Comparison of ENCODE assay signal across 1 cellular context in genomic region chr2:210171309-210172218, GRCh38.
TF ChIP-seq lines count a peak whose summit lies in the region.

A gene with protein sequence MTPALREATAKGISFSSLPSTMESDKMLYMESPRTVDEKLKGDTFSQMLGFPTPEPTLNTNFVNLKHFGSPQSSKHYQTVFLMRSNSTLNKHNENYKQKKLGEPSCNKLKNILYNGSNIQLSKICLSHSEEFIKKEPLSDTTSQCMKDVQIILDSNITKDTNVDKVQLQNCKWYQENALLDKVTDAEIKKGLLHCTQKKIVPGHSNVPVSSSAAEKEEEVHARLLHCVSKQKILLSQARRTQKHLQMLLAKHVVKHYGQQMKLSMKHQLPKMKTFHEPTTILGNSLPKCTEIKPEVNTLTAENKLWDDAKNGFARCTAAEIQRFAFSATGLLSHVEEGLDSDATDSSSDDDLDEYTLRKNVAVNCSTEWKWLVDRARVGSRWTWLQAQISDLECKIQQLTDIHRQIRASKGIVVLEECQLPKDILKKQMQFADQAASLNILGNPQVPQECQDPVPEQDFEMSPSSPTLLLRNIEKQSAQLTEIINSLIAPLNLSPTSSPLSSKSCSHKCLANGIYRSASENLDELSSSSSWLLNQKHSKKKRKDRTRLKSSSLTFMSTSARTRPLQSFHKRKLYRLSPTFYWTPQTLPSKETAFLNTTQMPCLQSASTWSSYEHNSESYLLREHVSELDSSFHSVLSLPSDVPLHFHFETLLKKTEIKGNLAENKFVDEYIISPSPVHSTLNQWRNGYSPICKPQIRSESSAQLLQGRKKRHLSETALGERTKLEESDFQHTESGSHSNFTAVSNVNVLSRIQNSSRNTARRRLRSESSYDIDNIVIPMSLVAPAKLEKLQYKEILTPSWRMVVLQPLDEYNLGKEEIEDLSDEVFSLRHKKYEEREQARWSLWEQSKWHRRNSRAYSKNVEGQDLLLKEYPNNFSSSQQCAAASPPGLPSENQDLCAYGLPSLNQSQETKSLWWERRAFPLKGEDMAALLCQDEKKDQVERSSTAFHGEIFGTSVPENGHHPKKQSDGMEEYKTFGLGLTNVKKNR (minus strand): TSS chr2:210171409. CDS start chr2:210154582, 16,827 bp downstream.

TF ChIP-seq in WTC11, 78 proteins besides CTCF, POLR2A, EP300 and RAD21 (continued from another document):
- TF ChIP-seq, protein P1, sequence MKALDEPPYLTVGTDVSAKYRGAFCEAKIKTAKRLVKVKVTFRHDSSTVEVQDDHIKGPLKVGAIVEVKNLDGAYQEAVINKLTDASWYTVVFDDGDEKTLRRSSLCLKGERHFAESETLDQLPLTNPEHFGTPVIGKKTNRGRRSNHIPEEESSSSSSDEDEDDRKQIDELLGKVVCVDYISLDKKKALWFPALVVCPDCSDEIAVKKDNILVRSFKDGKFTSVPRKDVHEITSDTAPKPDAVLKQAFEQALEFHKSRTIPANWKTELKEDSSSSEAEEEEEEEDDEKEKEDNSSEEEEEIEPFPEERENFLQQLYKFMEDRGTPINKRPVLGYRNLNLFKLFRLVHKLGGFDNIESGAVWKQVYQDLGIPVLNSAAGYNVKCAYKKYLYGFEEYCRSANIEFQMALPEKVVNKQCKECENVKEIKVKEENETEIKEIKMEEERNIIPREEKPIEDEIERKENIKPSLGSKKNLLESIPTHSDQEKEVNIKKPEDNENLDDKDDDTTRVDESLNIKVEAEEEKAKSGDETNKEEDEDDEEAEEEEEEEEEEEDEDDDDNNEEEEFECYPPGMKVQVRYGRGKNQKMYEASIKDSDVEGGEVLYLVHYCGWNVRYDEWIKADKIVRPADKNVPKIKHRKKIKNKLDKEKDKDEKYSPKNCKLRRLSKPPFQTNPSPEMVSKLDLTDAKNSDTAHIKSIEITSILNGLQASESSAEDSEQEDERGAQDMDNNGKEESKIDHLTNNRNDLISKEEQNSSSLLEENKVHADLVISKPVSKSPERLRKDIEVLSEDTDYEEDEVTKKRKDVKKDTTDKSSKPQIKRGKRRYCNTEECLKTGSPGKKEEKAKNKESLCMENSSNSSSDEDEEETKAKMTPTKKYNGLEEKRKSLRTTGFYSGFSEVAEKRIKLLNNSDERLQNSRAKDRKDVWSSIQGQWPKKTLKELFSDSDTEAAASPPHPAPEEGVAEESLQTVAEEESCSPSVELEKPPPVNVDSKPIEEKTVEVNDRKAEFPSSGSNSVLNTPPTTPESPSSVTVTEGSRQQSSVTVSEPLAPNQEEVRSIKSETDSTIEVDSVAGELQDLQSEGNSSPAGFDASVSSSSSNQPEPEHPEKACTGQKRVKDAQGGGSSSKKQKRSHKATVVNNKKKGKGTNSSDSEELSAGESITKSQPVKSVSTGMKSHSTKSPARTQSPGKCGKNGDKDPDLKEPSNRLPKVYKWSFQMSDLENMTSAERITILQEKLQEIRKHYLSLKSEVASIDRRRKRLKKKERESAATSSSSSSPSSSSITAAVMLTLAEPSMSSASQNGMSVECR (CRISPR knock-in tag; IDR thresholded peaks at IDR 0.05; ENCODE audit: borderline replicate concordance): peak; percentile 54; the same call in 1 of the 2 replicates
- TF ChIP-seq FOXP1 (CRISPR knock-in tag; IDR thresholded peaks at IDR 0.05; ENCODE audit: borderline replicate concordance) (no peak; the same call in 1 of the 2 replicates), SMAD3 (CRISPR knock-in tag; IDR thresholded peaks at IDR 0.05; ENCODE audit: borderline replicate concordance) (no peak; the same call in 1 of the 2 replicates), E2F5 (CRISPR knock-in tag; IDR thresholded peaks at IDR 0.05) (0 out of 2 replicates have a peak, but pooled peaks have one; percentile 19), PRDM15 (CRISPR knock-in tag; IDR thresholded peaks at IDR 0.05) (peak; percentile 97), CBFB (CRISPR knock-in tag; IDR thresholded peaks at IDR 0.05; ENCODE audit: low read depth) (no peak), USF1 (CRISPR knock-in tag; IDR thresholded peaks at IDR 0.05) (no peak), NR1H2 (CRISPR knock-in tag; IDR thresholded peaks at IDR 0.05) (no peak), NFATC4 (CRISPR knock-in tag; IDR thresholded peaks at IDR 0.05) (no peak), E2F1 (CRISPR knock-in tag; IDR thresholded peaks at IDR 0.05) (no peak), FOXK1 (CRISPR knock-in tag; IDR thresholded peaks at IDR 0.05) (0 out of 2 replicates have a peak, but pooled peaks have one; percentile 24), TP53 (CRISPR knock-in tag; IDR thresholded peaks at IDR 0.05) (no peak), ZNF671 (CRISPR knock-in tag; IDR thresholded peaks at IDR 0.05) (no peak), TEAD1 (CRISPR knock-in tag; IDR thresholded peaks at IDR 0.05) (no peak)
- TF ChIP-seq, protein P2, sequence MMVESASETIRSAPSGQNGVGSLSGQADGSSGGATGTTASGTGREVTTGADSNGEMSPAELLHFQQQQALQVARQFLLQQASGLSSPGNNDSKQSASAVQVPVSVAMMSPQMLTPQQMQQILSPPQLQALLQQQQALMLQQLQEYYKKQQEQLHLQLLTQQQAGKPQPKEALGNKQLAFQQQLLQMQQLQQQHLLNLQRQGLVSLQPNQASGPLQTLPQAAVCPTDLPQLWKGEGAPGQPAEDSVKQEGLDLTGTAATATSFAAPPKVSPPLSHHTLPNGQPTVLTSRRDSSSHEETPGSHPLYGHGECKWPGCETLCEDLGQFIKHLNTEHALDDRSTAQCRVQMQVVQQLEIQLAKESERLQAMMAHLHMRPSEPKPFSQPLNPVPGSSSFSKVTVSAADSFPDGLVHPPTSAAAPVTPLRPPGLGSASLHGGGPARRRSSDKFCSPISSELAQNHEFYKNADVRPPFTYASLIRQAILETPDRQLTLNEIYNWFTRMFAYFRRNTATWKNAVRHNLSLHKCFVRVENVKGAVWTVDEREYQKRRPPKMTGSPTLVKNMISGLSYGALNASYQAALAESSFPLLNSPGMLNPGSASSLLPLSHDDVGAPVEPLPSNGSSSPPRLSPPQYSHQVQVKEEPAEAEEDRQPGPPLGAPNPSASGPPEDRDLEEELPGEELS (CRISPR knock-in tag; IDR thresholded peaks at IDR 0.05): no peak; the same call in 1 of the 2 replicates
- TF ChIP-seq, protein P3, sequence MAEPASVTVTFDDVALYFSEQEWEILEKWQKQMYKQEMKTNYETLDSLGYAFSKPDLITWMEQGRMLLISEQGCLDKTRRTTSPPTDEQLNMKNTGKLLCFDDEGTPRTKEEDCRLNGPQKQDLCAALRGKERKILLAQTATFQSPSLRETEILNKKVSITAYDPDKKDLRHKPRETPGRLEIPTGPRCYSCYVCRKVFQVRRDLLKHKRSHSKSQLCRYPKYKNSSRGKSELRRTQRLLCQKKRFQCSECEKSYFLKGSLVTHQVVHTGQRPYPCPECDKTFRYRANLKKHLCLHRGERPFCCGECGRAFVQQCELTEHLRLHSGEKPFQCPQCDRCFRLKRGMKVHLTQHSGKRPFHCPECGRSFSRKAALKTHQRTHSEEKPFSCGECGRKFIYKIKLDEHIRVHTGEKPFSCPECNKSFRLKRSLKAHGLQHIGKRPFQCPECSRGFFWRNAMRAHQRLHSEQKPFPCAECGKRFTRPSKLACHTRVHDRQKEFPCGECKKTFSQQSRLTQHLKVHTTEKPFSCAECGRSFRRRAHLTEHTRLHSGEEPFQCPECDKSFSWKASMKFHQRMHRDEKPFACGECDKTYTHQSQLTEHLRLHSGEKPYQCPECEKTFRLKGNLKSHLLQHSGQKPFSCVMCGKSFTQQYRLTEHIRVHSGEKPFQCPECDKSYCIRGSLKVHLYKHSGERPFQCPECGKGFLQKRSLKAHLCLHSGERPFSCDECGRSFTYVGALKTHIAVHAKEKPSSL (CRISPR knock-in tag; conservative IDR thresholded peaks at IDR 0.05): no peak
- TF ChIP-seq, protein P4, sequence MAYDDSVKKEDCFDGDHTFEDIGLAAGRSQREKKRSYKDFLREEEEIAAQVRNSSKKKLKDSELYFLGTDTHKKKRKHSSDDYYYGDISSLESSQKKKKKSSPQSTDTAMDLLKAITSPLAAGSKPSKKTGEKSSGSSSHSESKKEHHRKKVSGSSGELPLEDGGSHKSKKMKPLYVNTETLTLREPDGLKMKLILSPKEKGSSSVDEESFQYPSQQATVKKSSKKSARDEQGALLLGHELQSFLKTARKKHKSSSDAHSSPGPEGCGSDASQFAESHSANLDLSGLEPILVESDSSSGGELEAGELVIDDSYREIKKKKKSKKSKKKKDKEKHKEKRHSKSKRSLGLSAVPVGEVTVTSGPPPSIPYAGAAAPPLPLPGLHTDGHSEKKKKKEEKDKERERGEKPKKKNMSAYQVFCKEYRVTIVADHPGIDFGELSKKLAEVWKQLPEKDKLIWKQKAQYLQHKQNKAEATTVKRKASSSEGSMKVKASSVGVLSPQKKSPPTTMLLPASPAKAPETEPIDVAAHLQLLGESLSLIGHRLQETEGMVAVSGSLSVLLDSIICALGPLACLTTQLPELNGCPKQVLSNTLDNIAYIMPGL (CRISPR knock-in tag; IDR thresholded peaks at IDR 0.05): no peak
- TF ChIP-seq, protein P5, sequence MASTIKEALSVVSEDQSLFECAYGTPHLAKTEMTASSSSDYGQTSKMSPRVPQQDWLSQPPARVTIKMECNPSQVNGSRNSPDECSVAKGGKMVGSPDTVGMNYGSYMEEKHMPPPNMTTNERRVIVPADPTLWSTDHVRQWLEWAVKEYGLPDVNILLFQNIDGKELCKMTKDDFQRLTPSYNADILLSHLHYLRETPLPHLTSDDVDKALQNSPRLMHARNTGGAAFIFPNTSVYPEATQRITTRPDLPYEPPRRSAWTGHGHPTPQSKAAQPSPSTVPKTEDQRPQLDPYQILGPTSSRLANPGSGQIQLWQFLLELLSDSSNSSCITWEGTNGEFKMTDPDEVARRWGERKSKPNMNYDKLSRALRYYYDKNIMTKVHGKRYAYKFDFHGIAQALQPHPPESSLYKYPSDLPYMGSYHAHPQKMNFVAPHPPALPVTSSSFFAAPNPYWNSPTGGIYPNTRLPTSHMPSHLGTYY (CRISPR knock-in tag; IDR thresholded peaks at IDR 0.05): no peak
- TF ChIP-seq, protein P6, sequence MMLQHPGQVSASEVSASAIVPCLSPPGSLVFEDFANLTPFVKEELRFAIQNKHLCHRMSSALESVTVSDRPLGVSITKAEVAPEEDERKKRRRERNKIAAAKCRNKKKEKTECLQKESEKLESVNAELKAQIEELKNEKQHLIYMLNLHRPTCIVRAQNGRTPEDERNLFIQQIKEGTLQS (CRISPR knock-in tag; conservative IDR thresholded peaks at IDR 0.05): no peak
